In the genomic region with DNA sequence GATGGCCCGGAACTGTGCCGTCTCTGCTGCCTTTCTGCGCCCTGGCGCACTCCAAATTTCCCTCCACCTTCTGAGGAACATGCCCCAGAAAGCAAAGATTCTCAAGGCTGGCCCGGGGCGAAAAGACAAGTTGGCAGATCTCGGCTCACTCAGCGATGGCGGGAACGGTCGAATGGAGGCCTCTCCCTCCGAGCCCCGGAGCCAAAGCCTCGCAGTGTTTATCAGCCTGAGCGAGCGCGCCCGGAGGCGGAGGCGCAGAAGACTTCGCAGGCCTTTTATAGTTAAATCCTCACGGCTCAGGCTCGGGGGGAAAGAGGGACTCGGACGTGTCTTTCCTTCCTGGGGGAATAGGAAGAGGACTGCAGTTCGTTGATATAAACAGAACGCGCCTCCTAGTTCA, we compare ENCODE assay signal across 22 cellular contexts. TPM values are rescaled to one million over a fixed set of nuclear protein-coding genes. Genes with fewer than 3 reads are reported as not detected.
DNase-seq lines count a peak whose midpoint lies in the region; ATAC-seq and TF ChIP-seq lines count a peak whose summit lies in the region.
"Had no signal": no experiment of that assay in that cellular context is flagged by ENCODE, and none has a peak within 500 bp of the region (broad histone marks: within the 10 kb centered on the region; RNA-seq: fewer than 3 reads in every experiment).

No MANE protein-coding gene starts in this region.

- peak overlapping the region; percentile 30 for H3K4me3 ChIP-seq in AG09309 (ENCODE audit: control insufficient read depth, low read depth, low read length)
- peak overlapping the region; percentile 25; the same call in 1 of the 2 replicates for H3K4me3 ChIP-seq in HUES6 (ENCODE audit: low read depth, low read length)
- no peak overlapping the region for H3K4me3 ChIP-seq in neural cell (ENCODE audit: low read length)
- no peak overlapping the region for H3K4me3 ChIP-seq in adrenal gland
- H3K4me3 ChIP-seq: A549, thyroid gland had no signal

- no peaks in the 10 kb centered on the region for H3K9me3 Mint-ChIP-seq in progenitor cell of endocrine pancreas (ENCODE audit: low read depth)
- H3K9me3 Mint-ChIP-seq: activated CD8-positive, alpha-beta T cell treated with anti-CD3 and anti-CD28 coated beads for 36 hours; central memory CD8-positive, alpha-beta T cell had no signal

- 25 to 31% (median 30%) methylated on average over 17 to 28 of the region's 28 CpGs for WGBS in adrenal gland, 4 donors

- H3K27ac Mint-ChIP-seq in progenitor cell of endocrine pancreas: no peak overlapping the region
- H3K27ac Mint-ChIP-seq: activated CD8-positive, alpha-beta T cell treated with anti-CD3 and anti-CD28 coated beads for 36 hours; CD4-positive, alpha-beta memory T cell; stimulated activated effector memory CD8-positive, alpha-beta T cell treated with anti-CD3 and anti-CD28 coated beads, Interleukin-12 subunit alpha, Interleukin-12 subunit beta, amount 100 ng/mL, for 72 hours had no signal

- TF ChIP-seq POLR2A in adrenal gland (IDR thresholded peaks at IDR 0.05): no peak

- no peak overlapping the region for H3K27ac ChIP-seq in HUES6 (ENCODE audit: low read depth, low read length)
- H3K27ac ChIP-seq in neural cell (ENCODE audit: low read length): no peak overlapping the region
- no peak overlapping the region for H3K27ac ChIP-seq in adrenal gland
- H3K27ac ChIP-seq: A549, thyroid gland, VCaP had no signal

- H3K27me3 Mint-ChIP-seq in progenitor cell of endocrine pancreas: peaks cover 98% of the 10 kb centered on the region

- TF ChIP-seq CTCF in AG09309 (IDR thresholded peaks at IDR 0.05; ENCODE audit: control insufficient read depth, insufficient read depth, low read depth, low read length, missing control alignments): no peak
- TF ChIP-seq CTCF in neural cell (IDR thresholded peaks at IDR 0.05; ENCODE audit: poor library complexity, severe bottlenecking): no peak
- no peak for TF ChIP-seq CTCF in progenitor cell of endocrine pancreas (IDR thresholded peaks at IDR 0.05; ENCODE audit: unreplicated experiment)
- no peak for TF ChIP-seq CTCF in adrenal gland (IDR thresholded peaks at IDR 0.05)

- no peak overlapping the region for H3K9ac ChIP-seq in HUES6 (ENCODE audit: low read length)
- H3K9ac ChIP-seq in neural cell (ENCODE audit: low read length): no peak overlapping the region

- intact Hi-C loops in cardiac septum (cut with DNase I) (loop anchor here (5.0 kb wide), 3 partner anchors 43 to 158 kb away; no protein-coding TSS in a partner anchor), adrenal gland (cut with DNase I) (no loop called here)

- H3K79me2 ChIP-seq in neural cell (replicated peaks; ENCODE audit: insufficient read depth, low read length): no peaks in the 10 kb centered on the region

- H3K4me1 ChIP-seq in HUES6 (ENCODE audit: control insufficient read depth, insufficient read depth, low read length): peaks cover 51% of the 10 kb centered on the region
- no peaks in the 10 kb centered on the region for H3K4me1 ChIP-seq in adrenal gland (replicated peaks in 1 of 2)
- H3K4me1 ChIP-seq: A549 had no signal

- H3K36me3 ChIP-seq in HUES6 (ENCODE audit: control insufficient read depth, insufficient read depth, low read length): no peaks in the 10 kb centered on the region
- H3K36me3 ChIP-seq in neural cell (ENCODE audit: insufficient read depth, low read length): no peaks in the 10 kb centered on the region
- H3K36me3 ChIP-seq in adrenal gland (replicated peaks in 1 of 2): no peaks in the 10 kb centered on the region
- H3K36me3 ChIP-seq: thyroid gland had no signal

- H3K9me3 ChIP-seq in HUES6 (ENCODE audit: control insufficient read depth, insufficient read depth, low read depth, low read length): no peaks in the 10 kb centered on the region
- H3K9me3 ChIP-seq in neural cell (ENCODE audit: low read length): no peaks in the 10 kb centered on the region
- H3K9me3 ChIP-seq in adrenal gland (replicated peaks in 1 of 3): no peaks in the 10 kb centered on the region
- H3K9me3 ChIP-seq: A549, thyroid gland had no signal

- DNase-seq in AG09309 (ENCODE audit: low read depth) (no peak), cardiac septum (ENCODE audit: low spot score) (peak; percentile 56), progenitor cell of endocrine pancreas (ENCODE audit: low spot score, unreplicated experiment) (no peak), adrenal gland (no peak), nucleus accumbens (lab: John Stamatoyannopoulos, UW) (no peak)
- DNase-seq: activated CD8-positive, alpha-beta T cell treated with anti-CD3 and anti-CD28 coated beads for 36 hours; CD4-positive, alpha-beta memory T cell; DND-41; NCI-H1436; NCI-H446; occipital lobe; thyroid gland had no signal

- no peak overlapping the region for H3K4me2 ChIP-seq in neural cell (ENCODE audit: low read length)
- H3K4me2 ChIP-seq: A549 had no signal

- no peaks in the 10 kb centered on the region for H4K20me1 ChIP-seq in neural cell (ENCODE audit: insufficient read depth)

- no peak overlapping the region for H2AFZ ChIP-seq in neural cell (ENCODE audit: low read depth, low read length)

- H3K4me3 Mint-ChIP-seq in progenitor cell of endocrine pancreas (ENCODE audit: low read depth): no peak overlapping the region
- H3K4me3 Mint-ChIP-seq: activated CD8-positive, alpha-beta T cell treated with anti-CD3 and anti-CD28 coated beads for 36 hours; central memory CD8-positive, alpha-beta T cell; stimulated activated effector memory CD8-positive, alpha-beta T cell treated with anti-CD3 and anti-CD28 coated beads, Interleukin-12 subunit alpha, Interleukin-12 subunit beta, amount 100 ng/mL, for 72 hours had no signal

- no peaks in the 10 kb centered on the region for H3K9me2 ChIP-seq in neural cell (ENCODE audit: insufficient read depth, low read length)

- H3K4me1 Mint-ChIP-seq in progenitor cell of endocrine pancreas (ENCODE audit: low read depth): peaks cover 4% of the 10 kb centered on the region
- H3K4me1 Mint-ChIP-seq: central memory CD8-positive, alpha-beta T cell; stimulated activated effector memory CD8-positive, alpha-beta T cell treated with anti-CD3 and anti-CD28 coated beads, Interleukin-12 subunit alpha, Interleukin-12 subunit beta, amount 100 ng/mL, for 72 hours had no signal

- TF ChIP-seq EP300 in neural cell (conservative IDR thresholded peaks at IDR 0.05; ENCODE audit: poor library complexity, severe bottlenecking): no peak

- no peak for ATAC-seq in HG03039 (IDR thresholded peaks at IDR 0.05; ENCODE audit: unreplicated experiment)
- ATAC-seq: stimulated activated effector memory CD8-positive, alpha-beta T cell treated with anti-CD3 and anti-CD28 coated beads, Interleukin-12 subunit alpha, Interleukin-12 subunit beta, amount 100 ng/mL, for 72 hours had no signal

- H3K27me3 ChIP-seq in HUES6 (ENCODE audit: control insufficient read depth, insufficient read depth, low read length): peaks cover 100% of the 10 kb centered on the region
- H3K27me3 ChIP-seq in neural cell (ENCODE audit: insufficient read depth, low read depth, low read length): peaks cover 100% of the 10 kb centered on the region
- peaks cover 93% of the 10 kb centered on the region for H3K27me3 ChIP-seq in adrenal gland

- no peak for TF ChIP-seq RAD21 in neural cell (conservative IDR thresholded peaks at IDR 0.05)

- H3K36me3 Mint-ChIP-seq in progenitor cell of endocrine pancreas (ENCODE audit: insufficient read depth): no peaks in the 10 kb centered on the region
- H3K36me3 Mint-ChIP-seq: CD4-positive, alpha-beta memory T cell; stimulated activated effector memory CD8-positive, alpha-beta T cell treated with anti-CD3 and anti-CD28 coated beads, Interleukin-12 subunit alpha, Interleukin-12 subunit beta, amount 100 ng/mL, for 72 hours had no signal

- no peaks in the 10 kb centered on the region for H3F3A ChIP-seq in neural cell (ENCODE audit: insufficient read depth, low read length, poor library complexity, severe bottlenecking)

TF ChIP-seq in neural cell, 6 proteins besides CTCF, POLR2A, EP300 and RAD21:
- TF ChIP-seq TAF1 (IDR thresholded peaks at IDR 0.05; ENCODE audit: low read depth): no peak
- TF ChIP-seq POLR2AphosphoS5 (IDR thresholded peaks at IDR 0.05): peak; percentile 13
- TF ChIP-seq SMC3 (conservative IDR thresholded peaks at IDR 0.05; ENCODE audit: poor library complexity): no peak
- no peak for TF ChIP-seq REST (IDR thresholded peaks at IDR 0.05; ENCODE audit: borderline replicate concordance)
- TF ChIP-seq MXI1 (conservative IDR thresholded peaks at IDR 0.05; ENCODE audit: poor library complexity, severe bottlenecking): no peak

RNA-seq across cellular contexts. Expression of gene TBX5, which starts 5.5 kb away (rescaled TPM):
- total RNA-seq in cardiac septum (34.6 TPM), progenitor cell of endocrine pancreas (not detected in 2 replicates), adrenal gland (under 1 TPM in 2 of 8 donors, not detected in 6; 0.17 to 0.27 TPM)
- polyA plus RNA-seq in neural cell (not detected in 2 replicates), adrenal gland (under 1 TPM in 1 of 3 donors, not detected in 2; 0.07 TPM)
- polyA minus RNA-seq in neural cell: not detected in 2 replicates
- total RNA-seq: activated CD8-positive, alpha-beta T cell treated with anti-CD3 and anti-CD28 coated beads for 36 hours; CD4-positive, alpha-beta memory T cell; HT-29; mononuclear cell; occipital lobe; T-helper 1 cell treated with Interleukin-12 subunit alpha and Interleukin-12 subunit beta and Interleukin-4 antibody, amounts not matched to agents 30 ng/mL and 1 ng/mL, for 36 hours had no signal
- polyA plus RNA-seq: A549; CD4-positive, alpha-beta memory T cell had no signal

Comparison
In these comparisons a context has a peak if more than half of its experiments do, and no peak if none do; other contexts are left out.
1. H3K4me3 ChIP-seq: peak in AG09309 (single experiment) and HUES6 (single experiment); none in neural cell (single experiment) and adrenal gland (0 of 4).
2. RNA of gene TBX5, which starts 5.5 kb away (total RNA-seq): 34.6 TPM in cardiac septum (single experiment); not detected in progenitor cell of endocrine pancreas and 0.17 to 0.27 TPM in adrenal gland; every median in the first group is over 10 times any median in the second.